ENCODE assay signal across 9 cellular contexts in genomic region chr10:44935201-44935960, GRCh38. TPM values are rescaled to one million over a fixed set of nuclear protein-coding genes. Genes with fewer than 3 reads are reported as not detected.
DNase-seq lines count a peak whose midpoint lies in the region; ATAC-seq and TF ChIP-seq lines count a peak whose summit lies in the region.
"Had no signal": no experiment of that assay in that cellular context is flagged by ENCODE, and none has a peak within 500 bp of the region (broad histone marks: within the 10 kb centered on the region; RNA-seq: fewer than 3 reads in every experiment).

No MANE protein-coding gene starts in this region.

- no peaks in the 10 kb centered on the region for H3K9me3 Mint-ChIP-seq in dendritic cell treated with granulocyte-macrophage colony-stimulating factor and Interleukin-4, amounts not matched to agents 40 ng/mL and 50 ng/mL, for 4 days

- peak overlapping the region; percentile 69 for H3K27ac Mint-ChIP-seq in dendritic cell treated with granulocyte-macrophage colony-stimulating factor and Interleukin-4, amounts not matched to agents 40 ng/mL and 50 ng/mL, for 4 days
- H3K27ac Mint-ChIP-seq: IgD-negative memory B cell had no signal

- H3K4me3 ChIP-seq in right lobe of liver = no peak overlapping the region
- H3K4me3 ChIP-seq in testis = no peak overlapping the region

- ATAC-seq in right lobe of liver = peak; percentile 3 to 68 (median 34)
- ATAC-seq in GM19455 (IDR thresholded peaks at IDR 0.05; ENCODE audit: unreplicated experiment) = no peak
- no peak for ATAC-seq in HG02642 (IDR thresholded peaks at IDR 0.05; ENCODE audit: poor library complexity, unreplicated experiment)
- no peak for ATAC-seq in HG03196 (IDR thresholded peaks at IDR 0.05; ENCODE audit: unreplicated experiment)

- TF ChIP-seq POLR2A in right lobe of liver (IDR thresholded peaks at IDR 0.05) = no peak
- TF ChIP-seq POLR2A in testis (IDR thresholded peaks at IDR 0.05) = no peak

- WGBS in right lobe of liver (ENCODE audit: insufficient coverage, low coverage, low lambda C conversion rate, missing lambda C conversion rate) = 40% methylated on average over 2 of the region's 9 CpGs
- 64 to 89% methylated on average over 3 to 9 of the region's 9 CpGs for WGBS in testis, 2 donors

- peaks cover 83% of the 10 kb centered on the region for H3K4me1 Mint-ChIP-seq in dendritic cell treated with granulocyte-macrophage colony-stimulating factor and Interleukin-4, amounts not matched to agents 40 ng/mL and 50 ng/mL, for 4 days (ENCODE audit: low read depth)
- H3K4me1 Mint-ChIP-seq: IgD-negative memory B cell had no signal

- H3K36me3 Mint-ChIP-seq in dendritic cell treated with granulocyte-macrophage colony-stimulating factor and Interleukin-4, amounts not matched to agents 40 ng/mL and 50 ng/mL, for 4 days (ENCODE audit: low read depth) = no peaks in the 10 kb centered on the region
- H3K36me3 Mint-ChIP-seq: IgD-negative memory B cell had no signal

- H3K27me3 ChIP-seq in right lobe of liver (no peaks in the 10 kb centered on the region), testis (no peaks in the 10 kb centered on the region)

- no peak overlapping the region for H3K4me3 Mint-ChIP-seq in dendritic cell treated with granulocyte-macrophage colony-stimulating factor and Interleukin-4, amounts not matched to agents 40 ng/mL and 50 ng/mL, for 4 days
- H3K4me3 Mint-ChIP-seq: IgD-negative memory B cell had no signal

- intact Hi-C loops in dendritic cell treated with granulocyte-macrophage colony-stimulating factor and Interleukin-4, amounts not matched to agents 40 ng/mL and 50 ng/mL, for 4 days (cut with micrococcal nuclease) = no loop called here
- intact Hi-C loops in right lobe of liver (cut with DNase I) (no loop called here), testis (cut with DNase I; ENCODE audit: low total_unique reads) (no loop called here)

- H3K27me3 Mint-ChIP-seq in dendritic cell treated with granulocyte-macrophage colony-stimulating factor and Interleukin-4, amounts not matched to agents 40 ng/mL and 50 ng/mL, for 4 days = no peaks in the 10 kb centered on the region
- H3K27me3 Mint-ChIP-seq: IgD-negative memory B cell had no signal

- H3K9me3 ChIP-seq in right lobe of liver (no peaks in the 10 kb centered on the region), testis (no peaks in the 10 kb centered on the region)

- H3K4me1 ChIP-seq in right lobe of liver (peaks cover 0 to 40% (median 0%) of the 10 kb centered on the region in 4 donors), testis (peaks cover 10% of the 10 kb centered on the region)

- H3K27ac ChIP-seq in right lobe of liver (peak overlapping the region in 1 of 3 donors; percentile 63), testis (no peak overlapping the region)

- peak; percentile 88 for DNase-seq in M059J (ENCODE audit: low read depth)
- DNase-seq in right lobe of liver = peak in 1 of 3 donors; percentile 55
- peak; percentile 80 for DNase-seq in testis

- TF ChIP-seq CTCF in right lobe of liver (IDR thresholded peaks at IDR 0.05) (no peak), testis (IDR thresholded peaks at IDR 0.05) (no peak)

- H3K36me3 ChIP-seq in right lobe of liver (no peaks in the 10 kb centered on the region), testis (ENCODE audit: low read depth, missing control alignments) (no peaks in the 10 kb centered on the region)

RNA-seq across cellular contexts. Expression of gene RASSF4, which starts 24.2 kb away (rescaled TPM):
- total RNA-seq in M059J (2014; rRNA removed; shearing (Covaris generic)) = 8.4 and 13.4 TPM in 2 replicates
- total RNA-seq in right lobe of liver (10 to 100 TPM; 13.6 to 28.5 (median 19.6) TPM), testis (10 to 100 TPM; 53.1 to 68.1 TPM)
- polyA plus RNA-seq in testis (ENCODE audit: insufficient read depth, low read depth, low replicate concordance) = 28.2 TPM

RNA-seq across cellular contexts. Expression of gene TMEM72, which starts 24.2 kb away (rescaled TPM):
- 2.2 TPM in 1 of 2 replicates, not detected in the other for total RNA-seq in M059J (2014; rRNA removed; shearing (Covaris generic))
- total RNA-seq in right lobe of liver (not detected), testis (1 to 10 TPM; 1.5 to 8.7 TPM)
- polyA plus RNA-seq in testis (ENCODE audit: insufficient read depth, low read depth, low replicate concordance) = 3.0 TPM
- total RNA-seq: glomerular endothelial cell had no signal
- polyA plus RNA-seq: IgD-negative memory B cell had no signal

RNA-seq across cellular contexts. Expression of gene DEPP1, which starts 43.2 kb away (rescaled TPM):
- total RNA-seq in M059J (2014; rRNA removed; shearing (Covaris generic)) = 38.0 and 38.8 TPM in 2 replicates
- total RNA-seq in right lobe of liver = 10 to 100 TPM in 5 of 6 experiments, 1 to 10 TPM in 1; 5.3 to 94.6 (median 71.5) TPM
- 10 to 100 TPM; 33.1 to 84.9 TPM for total RNA-seq in testis
- polyA plus RNA-seq in testis (ENCODE audit: insufficient read depth, low read depth, low replicate concordance) = 29.1 TPM
- polyA plus RNA-seq: IgD-negative memory B cell had no signal

Comparison
In these comparisons a context has a peak if more than half of its experiments do, and no peak if none do; other contexts are left out.
1. ATAC-seq: peak in right lobe of liver (4 of 4); none in GM19455 (single experiment), HG02642 (single experiment) and HG03196 (single experiment).